Comparison of ENCODE assay signal across 33 cellular contexts in genomic region chr6:24607310-24607709, GRCh38. TPM values are rescaled to one million over a fixed set of nuclear protein-coding genes. Genes with fewer than 3 reads are reported as not detected.
"Had no signal": no experiment of that assay in that cellular context is flagged by ENCODE, and none has a peak within 500 bp of the region (broad histone marks: within the 10 kb centered on the region; RNA-seq: fewer than 3 reads in every experiment).

No MANE protein-coding gene starts in this region.

- H3K27ac ChIP-seq: body of pancreas, brain microvascular endothelial cell, breast epithelium, VCaP had no signal

- H3K36me3 ChIP-seq: brain microvascular endothelial cell, breast epithelium had no signal

- H3K27me3 ChIP-seq: body of pancreas, brain microvascular endothelial cell, breast epithelium had no signal

- FAIRE-seq: astrocyte, TTC549 had no signal

- H3K4me3 ChIP-seq: body of pancreas, breast epithelium had no signal

- DNase-seq: activated B cell treated with CpG ODN at 0.5 μM for 24 hours; activated CD4-positive, alpha-beta memory T cell treated with anti-CD3 and anti-CD28 coated beads for 36 hours; activated CD4-positive, alpha-beta T cell treated with anti-CD3 and anti-CD28 coated beads for 4 hours; activated CD4-positive, alpha-beta T cell treated with anti-CD3 and anti-CD28 coated beads, Interleukin-2, amount 10 ng/mL, durations not matched to agents 24 days and 14 days; activated CD4-positive, alpha-beta T cell treated with anti-CD3 and anti-CD28 coated beads, Interleukin-2, amount 50 U/mL, for 1 hour; activated CD4-positive, alpha-beta T cell treated with anti-CD3 and anti-CD28 coated beads, Interleukin-2, amount 50 U/mL, for 4 hours; activated CD4-positive, CD25-positive, alpha-beta regulatory T cell treated with anti-CD3 and anti-CD28 coated beads, Interleukin-2, amount 50 U/mL, for 72 hours; activated CD8-positive, alpha-beta memory T cell treated with anti-CD3 and anti-CD28 coated beads, Interleukin-2, amount 50 U/mL, for 4 hours; activated CD8-positive, alpha-beta T cell treated with anti-CD3 and anti-CD28 coated beads for 36 hours; activated effector memory CD4-positive, alpha-beta T cell treated with anti-CD3 and anti-CD28 coated beads, Interleukin-2, amount 50 U/mL, for 16 hours; activated gamma-delta T cell treated with Interleukin-2 at 50 U/mL for 16 hours; activated naive CD4-positive, alpha-beta T cell; activated naive CD4-positive, alpha-beta T cell treated with anti-CD3 and anti-CD28 coated beads for 36 hours; activated naive CD8-positive, alpha-beta T cell treated with anti-CD3 and anti-CD28 coated beads, Interleukin-2, amount 10 ng/mL, durations not matched to agents 7 days and 5 days; activated naive CD8-positive, alpha-beta T cell treated with anti-CD3 and anti-CD28 coated beads, Interleukin-2, amount 50 U/mL, for 24 hours; activated T-cell treated with anti-CD3 and anti-CD28 coated beads for 4 hours; activated T-cell treated with anti-CD3 and anti-CD28 coated beads, Interleukin-2, amount 50 U/mL, for 1 hour; activated T-cell treated with anti-CD3 and anti-CD28 coated beads, Interleukin-2, amount 50 U/mL, for 4 hours; activated T-cell treated with anti-CD3 and anti-CD28 coated beads, Interleukin-2, amount 50 U/mL, for 72 hours; amniotic stem cell; aorta; body of pancreas; brain microvascular endothelial cell; central memory CD4-positive, alpha-beta T cell; T-helper 1 cell; T-helper 2 cell; T-helper 9 cell had no signal

- H3K4me1 ChIP-seq: body of pancreas, breast epithelium had no signal

- ATAC-seq: activated CD8-positive, alpha-beta T cell treated with anti-CD3 and anti-CD28 coated beads for 36 hours; activated naive CD8-positive, alpha-beta T cell treated with anti-CD3 and anti-CD28 coated beads, Interleukin-2, amount 50 U/mL, for 24 hours; activated T-cell treated with anti-CD3 and anti-CD28 coated beads, Interleukin-2, amount 50 U/mL, for 4 hours; activated T-cell treated with anti-CD3 and anti-CD28 coated beads, Interleukin-2, amount 50 U/mL, for 72 hours; activated T-helper 17 cell treated with anti-CD3 and anti-CD28 coated beads, Interleukin-2, amount 50 U/mL, for 72 hours; body of pancreas had no signal

- H3K9me3 ChIP-seq: body of pancreas, breast epithelium had no signal

RNA-seq across cellular contexts. Expression of gene KIAA0319, which starts 38.7 kb away (rescaled TPM):
- total RNA-seq: activated CD4-positive, alpha-beta T cell treated with anti-CD3 and anti-CD28 coated beads, Interleukin-2, amount 10 ng/mL, durations not matched to agents 24 days and 14 days; activated T-helper 1 cell treated with anti-CD3 and anti-CD28 coated beads, Interleukin-12 subunit alpha, Interleukin-12 subunit beta, Interleukin-2, Interleukin-4 antibody, amounts not matched to agents 30 ng/mL and 10 ng/mL and 1 ng/mL, durations not matched to agents 14 hours and 24 hours and 36 hours had no signal
